8 cellular contexts compared by ENCODE assay signal in genomic region chr3:71064976-71065763, GRCh38.
DNase-seq lines count a peak whose midpoint lies in the region; ATAC-seq and TF ChIP-seq lines count a peak whose summit lies in the region.

No MANE protein-coding gene starts in this region.

- H3K9me3 ChIP-seq in mucosa of rectum (ENCODE audit: control insufficient read depth in 2 of 2, low read length in 2 of 2): no peaks in the 10 kb centered on the region

- DNase-seq in BJ (ENCODE audit: low read depth) (no peak), NCI-H345 treated with DMSO at 0.1 percent for 48 hours (lab: John Stamatoyannopoulos, UW; ENCODE audit: unreplicated experiment) (peak; percentile 25), activated T-cell treated with anti-CD3 and anti-CD28 coated beads for 1 hour (ENCODE audit: low read depth) (peak; percentile 49), epithelial cell of esophagus (ENCODE audit: low read depth) (no peak), NCI-H1694 treated with DMSO at 0.1 percent for 48 hours (lab: John Stamatoyannopoulos, UW) (no peak)
- DNase-seq in stimulated activated naive CD4-positive, alpha-beta T cell treated with Interleukin-2 at 50 U/mL for 16 hours (lab: John Stamatoyannopoulos, UW): peak; percentile 39

- peak overlapping the region; percentile 93 to 95 for H3K9ac ChIP-seq in mucosa of rectum (ENCODE audit: low read depth in 1 of 2, low read length in 2 of 2)

- H3K36me3 ChIP-seq in BJ (ENCODE audit: control insufficient read depth, insufficient read depth, low read length) (no peaks in the 10 kb centered on the region), mucosa of rectum (ENCODE audit: control insufficient read depth in 2 of 2, insufficient read depth in 2 of 2, low read length in 2 of 2) (no peaks in the 10 kb centered on the region)

- TF ChIP-seq CTCF in BJ (IDR thresholded peaks at IDR 0.05; ENCODE audit: insufficient read depth, low read depth, low read length): no peak
- TF ChIP-seq CTCF in epithelial cell of esophagus (IDR thresholded peaks at IDR 0.05; ENCODE audit: insufficient read depth, low read depth, low read length, missing control alignments): no peak

- POLR2A ChIA-PET in BJ (lab: Charles Lee): interaction anchor here (0.6 kb wide), 2 partner anchors 360 to 616 kb away, joined by 4 to 6 read pairs; no protein-coding TSS in a partner anchor

- peaks cover 25 to 54% of the 10 kb centered on the region in 2 donors for H3K4me1 ChIP-seq in mucosa of rectum (ENCODE audit: control insufficient read depth in 2 of 2, insufficient read depth in 2 of 2, low read length in 2 of 2)

- CTCF ChIA-PET in BJ (lab: Yijun Ruan, JAX): interaction anchor here (1.0 kb wide), 2 partner anchors 16 to 515 kb away, joined by 3 read pairs; no protein-coding TSS in a partner anchor

- no peaks in the 10 kb centered on the region for H3K27me3 ChIP-seq in BJ (ENCODE audit: control insufficient read depth, insufficient read depth, low read length)
- H3K27me3 ChIP-seq in mucosa of rectum (ENCODE audit: control insufficient read depth in 2 of 2, insufficient read depth in 2 of 2, low read length in 2 of 2): no peaks in the 10 kb centered on the region

- peak overlapping the region; percentile 93 to 96 for H3K27ac ChIP-seq in mucosa of rectum (ENCODE audit: low read depth in 2 of 2, low read length in 2 of 2)

- peak; percentile 30 for ATAC-seq in GM21723 (IDR thresholded peaks at IDR 0.05; ENCODE audit: unreplicated experiment)

- peak overlapping the region; percentile 62 for H3K4me3 ChIP-seq in BJ (ENCODE audit: low read depth, low read length)
- peak overlapping the region; percentile 59 for H3K4me3 ChIP-seq in epithelial cell of esophagus (ENCODE audit: low read length)
- peak overlapping the region; percentile 75 to 86 for H3K4me3 ChIP-seq in mucosa of rectum (ENCODE audit: low read length in 2 of 2)

Comparison
In these comparisons a context has a peak if more than half of its experiments do, and no peak if none do; other contexts are left out.
1. DNase-seq: peak in NCI-H345 treated with DMSO at 0.1 percent for 48 hours (single experiment), activated T-cell treated with anti-CD3 and anti-CD28 coated beads for 1 hour (single experiment) and stimulated activated naive CD4-positive, alpha-beta T cell treated with Interleukin-2 at 50 U/mL for 16 hours (single experiment); none in BJ (single experiment), epithelial cell of esophagus (single experiment) and NCI-H1694 treated with DMSO at 0.1 percent for 48 hours (single experiment).
2. Peak in every context shown above with its lines, with median percentiles within 50 percentile points of each other: H3K4me3 ChIP-seq.